In genomic region chr19:1445185-1445931, GRCh38 we compare ENCODE assay signal across 8 cellular contexts. TPM values are rescaled to one million over a fixed set of nuclear protein-coding genes. Genes with fewer than 3 reads are reported as not detected.
DNase-seq lines count a peak whose midpoint lies in the region; ATAC-seq and TF ChIP-seq lines count a peak whose summit lies in the region.

No MANE protein-coding gene starts in this region.

- H3K4me3 ChIP-seq in foreskin fibroblast (ENCODE audit: low read depth in 1 of 2, low read length in 2 of 2) (peak overlapping the region; percentile 24 to 41), neural progenitor cell (peak overlapping the region; percentile 49), stomach smooth muscle (ENCODE audit: low read length in 2 of 2) (peak overlapping the region; percentile 25 to 54)

- peak overlapping the region; percentile 75 for H3K4me2 ChIP-seq in neural progenitor cell

- TF ChIP-seq CTCF in foreskin fibroblast (IDR thresholded peaks at IDR 0.05; ENCODE audit: low read depth, low read length): peak; percentile 63
- peak; percentile 86 for TF ChIP-seq CTCF in neural progenitor cell (IDR thresholded peaks at IDR 0.05)

- peaks cover 30% of the 10 kb centered on the region for H3K4me1 Mint-ChIP-seq in neural progenitor cell

- ATAC-seq in HG03520 (IDR thresholded peaks at IDR 0.05; ENCODE audit: unreplicated experiment): peak; percentile 51

- peaks cover 14% of the 10 kb centered on the region for H3K79me2 ChIP-seq in neural progenitor cell (ENCODE audit: low read depth)

- H3K9ac ChIP-seq in neural progenitor cell (no peak overlapping the region), stomach smooth muscle (ENCODE audit: low read length in 2 of 2) (no peak overlapping the region)

- peak; percentile 45 for DNase-seq in SIG-M5 treated with dmso at 0.1 percent for 504 hours (lab: John Stamatoyannopoulos, UW; ENCODE audit: unreplicated experiment)
- DNase-seq in SIG-M5 (lab: John Stamatoyannopoulos, UW): no peak
- DNase-seq in activated T-helper 9 cell treated with anti-CD3 and anti-CD28 coated beads, Interleukin-2, amount 50 U/mL, for 16 hours (ENCODE audit: low read depth): peak; percentile 69
- peak in 1 of 2 donors; percentile 84 for DNase-seq in foreskin fibroblast
- peak; percentile 82 for DNase-seq in neural progenitor cell (ENCODE audit: low spot score)

- no peaks in the 10 kb centered on the region for H3K9me3 Mint-ChIP-seq in neural progenitor cell

- peaks cover 17% of the 10 kb centered on the region for H3K27me3 Mint-ChIP-seq in neural progenitor cell (ENCODE audit: insufficient read depth, low read depth)

- H3K9me3 ChIP-seq in neural progenitor cell (ENCODE audit: low read depth) (no peaks in the 10 kb centered on the region), stomach smooth muscle (ENCODE audit: control insufficient read depth in 2 of 2, low read length in 2 of 2) (no peaks in the 10 kb centered on the region)

- peaks cover 7% of the 10 kb centered on the region for H3K4me1 ChIP-seq in neural progenitor cell
- H3K4me1 ChIP-seq in stomach smooth muscle (ENCODE audit: control insufficient read depth, insufficient read depth, low read length): peaks cover 21% of the 10 kb centered on the region

- peaks cover 11% of the 10 kb centered on the region for H3K36me3 ChIP-seq in neural progenitor cell
- peaks cover 13 to 18% of the 10 kb centered on the region in 2 donors for H3K36me3 ChIP-seq in stomach smooth muscle (ENCODE audit: control insufficient read depth in 2 of 2, insufficient read depth in 2 of 2, low read length in 2 of 2)

- H3K27ac ChIP-seq in neural progenitor cell (no peak overlapping the region), stomach smooth muscle (ENCODE audit: low read length) (no peak overlapping the region)

- peaks cover 81% of the 10 kb centered on the region for H3F3A ChIP-seq in neural progenitor cell (ENCODE audit: low read depth)

- no peak overlapping the region for H3K27ac Mint-ChIP-seq in neural progenitor cell

- peaks cover 83% of the 10 kb centered on the region for H4K20me1 ChIP-seq in neural progenitor cell (ENCODE audit: low read depth)

- peaks cover 19% of the 10 kb centered on the region for H3K36me3 Mint-ChIP-seq in neural progenitor cell

- H2AFZ ChIP-seq in neural progenitor cell (replicated peaks): peak overlapping the region; percentile 10

- peak overlapping the region; percentile 83 for H3K4me3 Mint-ChIP-seq in neural progenitor cell

- H3K27me3 ChIP-seq in neural progenitor cell (peaks cover 64% of the 10 kb centered on the region), stomach smooth muscle (ENCODE audit: control insufficient read depth in 1 of 2, insufficient read depth in 2 of 2, low read length in 2 of 2) (peaks cover 29 to 45% of the 10 kb centered on the region in 2 donors)

TF ChIP-seq in PFSK-1, 5 proteins besides CTCF, POLR2A, EP300 and RAD21:
- TF ChIP-seq POLR2AphosphoS5 (IDR thresholded peaks at IDR 0.05; ENCODE audit: low read depth, low read length) (no peak), FOXP2 (optimal IDR thresholded peaks at IDR 0.05; ENCODE audit: borderline replicate concordance, extremely low read depth, extremely low read length, insufficient read depth) (peak; percentile 80), REST (IDR thresholded peaks at IDR 0.05; ENCODE audit: insufficient read depth in 1 of 2, low read depth in 2 of 2, low read length in 2 of 2) (peak; percentile 53 to 72; a peak in 2 of 4 replicates)

RNA-seq across cellular contexts. Expression of gene APC2, which starts 4.6 kb away (rescaled TPM):
- polyA plus RNA-seq in PFSK-1 (2012; ENCODE audit: insufficient read length, low read depth): 7.4 TPM
- 1.3 and 12.2 TPM in 2 replicates for total RNA-seq in neural progenitor cell (ENCODE audit: low replicate concordance)

RNA-seq across cellular contexts. Expression of gene RPS15, which starts 7.2 kb away (rescaled TPM):
- polyA plus RNA-seq in PFSK-1 (2012; ENCODE audit: insufficient read length, low read depth): 2,659 TPM
- total RNA-seq in neural progenitor cell (ENCODE audit: low replicate concordance): 1,918 and 2,648 TPM in 2 replicates

RNA-seq across cellular contexts. Expression of gene C19orf25, which starts 33.7 kb away (rescaled TPM):
- 68.7 TPM for polyA plus RNA-seq in PFSK-1 (2012; ENCODE audit: insufficient read length, low read depth)
- 14.4 and 40.4 TPM in 2 replicates for total RNA-seq in neural progenitor cell (ENCODE audit: low replicate concordance)

RNA-seq across cellular contexts. Expression of gene DAZAP1, which starts 38.0 kb away (rescaled TPM):
- 189 TPM for polyA plus RNA-seq in PFSK-1 (2012; ENCODE audit: insufficient read length, low read depth)
- total RNA-seq in neural progenitor cell (ENCODE audit: low replicate concordance): 107 and 121 TPM in 2 replicates

RNA-seq across cellular contexts. Expression of gene GAMT, which starts 44.0 kb away (rescaled TPM):
- 160 TPM for polyA plus RNA-seq in PFSK-1 (2012; ENCODE audit: insufficient read length, low read depth)
- total RNA-seq in neural progenitor cell (ENCODE audit: low replicate concordance): 13.8 and 53.7 TPM in 2 replicates
